Comparison of ENCODE assay signal across 1 cellular context in the genomic region with DNA sequence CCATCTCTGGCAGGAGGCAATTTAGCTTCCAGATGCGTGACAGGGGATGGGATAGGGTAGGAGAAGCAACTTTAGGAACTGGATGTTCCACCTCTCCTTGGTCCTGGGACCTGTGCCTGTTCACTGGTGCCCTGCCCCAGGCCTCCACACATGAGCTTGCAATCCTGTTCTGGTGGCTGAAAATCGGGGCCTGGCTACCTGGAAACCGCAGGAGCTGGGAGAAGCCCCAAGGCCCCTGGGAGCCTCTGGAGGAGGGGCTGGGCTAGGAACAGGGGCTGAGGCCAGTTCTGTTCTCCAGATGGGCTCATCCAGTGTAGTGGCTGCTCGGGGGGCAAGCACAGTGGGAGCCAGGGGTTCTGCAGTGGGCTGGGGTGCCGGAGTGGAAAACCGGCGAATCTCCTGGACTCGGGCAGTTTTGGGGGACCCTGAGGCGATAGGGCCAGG.
TF ChIP-seq lines count a peak whose summit lies in the region.

No MANE protein-coding gene starts in this region.

TF ChIP-seq in H1, 55 proteins besides CTCF, POLR2A, EP300 and RAD21:
- TF ChIP-seq CHD1 (IDR thresholded peaks at IDR 0.05; ENCODE audit: low read depth, low read length) = no peak
- peak; percentile 3 for TF ChIP-seq KDM4A (IDR thresholded peaks at IDR 0.05; ENCODE audit: low read depth, low read length, severe bottlenecking)
